ENCODE assay signal across 8 cellular contexts in genomic region chr15:34436126-34436955, GRCh38. TPM values are rescaled to one million over a fixed set of nuclear protein-coding genes. Genes with fewer than 3 reads are reported as not detected.
A peak's percentile ranks its signal among the peaks of the same experiment; 100 is the strongest.
DNase-seq lines count a peak whose midpoint lies in the region; ATAC-seq and TF ChIP-seq lines count a peak whose summit lies in the region.

No MANE protein-coding gene starts in this region.

- no peaks in the 10 kb centered on the region for H3K36me3 ChIP-seq in hepatocyte (replicated peaks; ENCODE audit: insufficient read depth, low read depth)
- H3K36me3 ChIP-seq in spleen = peaks cover 0 to 25% (median 0%) of the 10 kb centered on the region in 6 donors

- peak; percentile 19 for ATAC-seq in HG03565 (IDR thresholded peaks at IDR 0.05; ENCODE audit: unreplicated experiment)

- TF ChIP-seq POLR2A in spleen (IDR thresholded peaks at IDR 0.05) = no peak

- H3K27me3 ChIP-seq in hepatocyte (no peaks in the 10 kb centered on the region), spleen (replicated peaks in 1 of 7) (peaks cover 0 to 32% (median 0%) of the 10 kb centered on the region in 7 donors)

- WGBS in hepatocyte (ENCODE audit: low lambda C conversion rate, missing lambda C conversion rate) = 9% methylated on average over 31 of the region's 31 CpGs
- WGBS in spleen, 5 donors = 3 to 8% (median 5%) methylated on average over 21 to 31 of the region's 31 CpGs

- H4K20me1 ChIP-seq in hepatocyte (ENCODE audit: insufficient read depth, poor library complexity, severe bottlenecking) = no peaks in the 10 kb centered on the region

- H3K9me3 Mint-ChIP-seq in activated naive CD4-positive, alpha-beta T cell treated with anti-CD3 and anti-CD28 coated beads, Interleukin-2, amount 50 U/mL, for 24 hours = no peaks in the 10 kb centered on the region

- TF ChIP-seq CTCF in hepatocyte (IDR thresholded peaks at IDR 0.05; ENCODE audit: poor library complexity) = no peak
- TF ChIP-seq CTCF in spleen (IDR thresholded peaks at IDR 0.05 in 8 of 11, conservative IDR thresholded peaks at IDR 0.05 in 3 of 11) = no peak

- peak overlapping the region; percentile 71 for H2AFZ ChIP-seq in hepatocyte

- H3K4me3 ChIP-seq in hepatocyte = peak overlapping the region; percentile 92
- peak overlapping the region; percentile 28 to 79 (median 60) for H3K4me3 ChIP-seq in spleen

- H3K4me1 ChIP-seq in hepatocyte (ENCODE audit: insufficient read depth) (no peaks in the 10 kb centered on the region), spleen (peaks cover 0 to 26% (median 3%) of the 10 kb centered on the region in 6 donors)

- intact Hi-C loops in spleen (cut with DNase I; ENCODE audit: low total_unique reads) = no loop called here

- no peaks in the 10 kb centered on the region for H3K79me2 ChIP-seq in hepatocyte

- no peaks in the 10 kb centered on the region for H3K9me2 ChIP-seq in hepatocyte (replicated peaks; ENCODE audit: insufficient read depth)

- peak overlapping the region; percentile 23 for H3K27ac Mint-ChIP-seq in activated naive CD4-positive, alpha-beta T cell treated with anti-CD3 and anti-CD28 coated beads, Interleukin-2, amount 50 U/mL, for 24 hours

- H3K4me3 Mint-ChIP-seq in activated naive CD4-positive, alpha-beta T cell treated with anti-CD3 and anti-CD28 coated beads, Interleukin-2, amount 50 U/mL, for 24 hours = peak overlapping the region; percentile 88

- H3K27me3 Mint-ChIP-seq in activated naive CD4-positive, alpha-beta T cell treated with anti-CD3 and anti-CD28 coated beads, Interleukin-2, amount 50 U/mL, for 24 hours = no peaks in the 10 kb centered on the region

- H3K4me2 ChIP-seq in hepatocyte = peak overlapping the region; percentile 95

- H3K4me1 Mint-ChIP-seq in activated naive CD4-positive, alpha-beta T cell treated with anti-CD3 and anti-CD28 coated beads, Interleukin-2, amount 50 U/mL, for 24 hours = peaks cover 32% of the 10 kb centered on the region

- no peaks in the 10 kb centered on the region for H3K9me3 ChIP-seq in hepatocyte (ENCODE audit: low read depth)
- no peaks in the 10 kb centered on the region for H3K9me3 ChIP-seq in spleen

- peaks cover 16% of the 10 kb centered on the region for H3K36me3 Mint-ChIP-seq in activated naive CD4-positive, alpha-beta T cell treated with anti-CD3 and anti-CD28 coated beads, Interleukin-2, amount 50 U/mL, for 24 hours

- H3K27ac ChIP-seq in hepatocyte = no peak overlapping the region
- H3K27ac ChIP-seq in spleen = peak overlapping the region in 5 of 8 donors; percentile 48 to 75 (median 56)

- DNase-seq in NCI-H1417 (lab: John Stamatoyannopoulos, UW) = peak in 2 of 3 experiments; percentile 39 to 69
- DNase-seq in NCI-H1417 treated with DMSO at 0.1 percent for 48 hours (lab: John Stamatoyannopoulos, UW) = no peak
- DNase-seq in hepatocyte (ENCODE audit: low spot score) = no peak
- peak; percentile 81 for DNase-seq in spleen
- no peak for DNase-seq in putamen (ENCODE audit: low spot score)
- DNase-seq in NCI-H446 (lab: John Stamatoyannopoulos, UW) = no peak

RNA-seq across cellular contexts. Expression of gene GOLGA8A, which starts 1.3 kb away (rescaled TPM):
- 17.7 and 27.2 TPM in 2 replicates for total RNA-seq in hepatocyte
- polyA plus RNA-seq in hepatocyte = 51.2 and 73.0 TPM in 2 replicates
- total RNA-seq in spleen = 100 to 1,000 TPM in 2 of 7 donors, 10 to 100 TPM in 5; 52.5 to 128 (median 85.4) TPM
- 100 to 1,000 TPM in 1 of 3 donors, 10 to 100 TPM in 2; 26.1 to 103 (median 67.6) TPM for polyA plus RNA-seq in spleen

Comparison
In these comparisons a context has a peak if more than half of its experiments do, and no peak if none do; other contexts are left out.
1. DNase-seq: peak in NCI-H1417 (2 of 3) and spleen (single experiment); none in NCI-H1417 treated with DMSO at 0.1 percent for 48 hours (single experiment), hepatocyte (single experiment), putamen (single experiment) and NCI-H446 (0 of 2).